ENCODE assay signal across 19 cellular contexts in the genomic region with DNA sequence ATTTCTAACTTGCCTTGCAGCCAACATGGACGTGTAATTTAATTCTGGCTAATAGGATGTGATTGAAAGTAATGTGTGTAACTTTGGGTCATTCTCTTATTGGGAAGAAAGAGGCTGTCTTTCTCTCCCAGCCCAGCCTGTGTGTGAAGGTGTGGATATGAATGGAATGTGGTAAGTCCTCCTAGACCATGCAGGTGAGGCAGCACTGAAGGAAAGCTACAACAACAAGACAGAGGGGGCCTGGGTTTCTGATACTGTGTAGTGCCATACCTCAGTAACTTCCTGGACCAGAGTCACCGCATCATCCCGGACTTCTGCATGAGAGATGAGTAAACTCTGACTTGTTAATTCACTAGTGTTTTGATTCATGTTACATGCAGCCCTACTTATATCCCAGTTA.
"Had no signal": no experiment of that assay in that cellular context is flagged by ENCODE, and none has a peak within 500 bp of the region (broad histone marks: within the 10 kb centered on the region; RNA-seq: fewer than 3 reads in every experiment).

No MANE protein-coding gene starts in this region.

- H3K4me3 Mint-ChIP-seq: activated CD4-positive, alpha-beta T cell treated with anti-CD3 and anti-CD28 coated beads, Interleukin-2, amount 10 ng/mL, durations not matched to agents 7 days and 5 days; activated CD8-positive, alpha-beta T cell treated with anti-CD3 and anti-CD28 coated beads, Interleukin-2, amount 10 ng/mL, durations not matched to agents 7 days and 5 days; activated naive CD8-positive, alpha-beta T cell treated with anti-CD3 and anti-CD28 coated beads, Interleukin-2, amount 10 ng/mL, durations not matched to agents 7 days and 5 days; dendritic cell treated with granulocyte-macrophage colony-stimulating factor and Interleukin-4, amounts not matched to agents 40 ng/mL and 50 ng/mL, for 4 days; mesothelial cell of epicardium; nephron; T-helper 17 cell had no signal

- H3K27ac ChIP-seq: cardiac muscle cell, esophagus squamous epithelium, tibial artery had no signal

- H3K27ac Mint-ChIP-seq: activated CD4-positive, alpha-beta T cell treated with anti-CD3 and anti-CD28 coated beads, Interleukin-2, amount 10 ng/mL, durations not matched to agents 7 days and 5 days; activated CD8-positive, alpha-beta T cell treated with anti-CD3 and anti-CD28 coated beads, Interleukin-2, amount 10 ng/mL, durations not matched to agents 7 days and 5 days; activated naive CD8-positive, alpha-beta T cell treated with anti-CD3 and anti-CD28 coated beads, Interleukin-2, amount 10 ng/mL, durations not matched to agents 7 days and 5 days; dendritic cell treated with granulocyte-macrophage colony-stimulating factor and Interleukin-4, amounts not matched to agents 40 ng/mL and 50 ng/mL, for 4 days; mesothelial cell of epicardium; nephron; T-helper 17 cell had no signal

- H3K4me1 Mint-ChIP-seq: mesothelial cell of epicardium, nephron had no signal

- H3K27me3 ChIP-seq: esophagus squamous epithelium, tibial artery had no signal

- H3K4me1 ChIP-seq: esophagus squamous epithelium, tibial artery had no signal

- FAIRE-seq: endothelial cell of umbilical vein had no signal

- DNase-seq: activated CD4-positive, alpha-beta T cell treated with anti-CD3 and anti-CD28 coated beads, Interleukin-2, amount 10 ng/mL, durations not matched to agents 7 days and 5 days; activated CD8-positive, alpha-beta T cell treated with anti-CD3 and anti-CD28 coated beads, Interleukin-2, amount 10 ng/mL, durations not matched to agents 7 days and 5 days; activated naive CD4-positive, alpha-beta T cell; activated naive CD8-positive, alpha-beta T cell treated with anti-CD3 and anti-CD28 coated beads, Interleukin-2, amount 10 ng/mL, durations not matched to agents 7 days and 5 days; amygdala; effector CD8-positive, alpha-beta T cell; esophagus squamous epithelium; nucleus accumbens; stimulated activated CD4-positive, alpha-beta T cell treated with anti-CD3 and anti-CD28 coated beads, Interleukin-2, amount 100 ng/mL, for 24 hours; stimulated activated naive CD8-positive, alpha-beta T cell treated with anti-CD3 and anti-CD28 coated beads, Interleukin-15, Interleukin-2, amounts not matched to agents 100 U/mL and 50 U/mL, for 24 hours; substantia nigra; T-helper 17 cell; tibial artery had no signal

- H3K36me3 ChIP-seq: cardiac muscle cell had no signal

- ATAC-seq: activated CD8-positive, alpha-beta T cell treated with anti-CD3 and anti-CD28 coated beads, Interleukin-2, amount 10 ng/mL, durations not matched to agents 7 days and 5 days; stimulated activated naive CD8-positive, alpha-beta T cell treated with anti-CD3 and anti-CD28 coated beads, Interleukin-15, Interleukin-2, amounts not matched to agents 100 U/mL and 50 U/mL, for 24 hours; T-helper 17 cell had no signal

- H3K27me3 Mint-ChIP-seq: activated CD4-positive, alpha-beta T cell treated with anti-CD3 and anti-CD28 coated beads, Interleukin-2, amount 10 ng/mL, durations not matched to agents 7 days and 5 days; activated naive CD8-positive, alpha-beta T cell treated with anti-CD3 and anti-CD28 coated beads, Interleukin-2, amount 10 ng/mL, durations not matched to agents 7 days and 5 days; dendritic cell treated with granulocyte-macrophage colony-stimulating factor and Interleukin-4, amounts not matched to agents 40 ng/mL and 50 ng/mL, for 4 days; T-helper 17 cell had no signal

- H3K9me3 ChIP-seq: esophagus squamous epithelium, tibial artery had no signal

- H3K9me3 Mint-ChIP-seq: activated naive CD8-positive, alpha-beta T cell treated with anti-CD3 and anti-CD28 coated beads, Interleukin-2, amount 10 ng/mL, durations not matched to agents 7 days and 5 days; dendritic cell treated with granulocyte-macrophage colony-stimulating factor and Interleukin-4, amounts not matched to agents 40 ng/mL and 50 ng/mL, for 4 days; nephron had no signal

- H3K4me3 ChIP-seq: cardiac muscle cell, esophagus squamous epithelium, lung, tibial artery had no signal
